16 cellular contexts compared by ENCODE assay signal in genomic region chr11:67365756-67366384, GRCh38. TPM values are rescaled to one million over a fixed set of nuclear protein-coding genes. Genes with fewer than 3 reads are reported as not detected.
DNase-seq lines count a peak whose midpoint lies in the region; ATAC-seq, FAIRE-seq and TF ChIP-seq lines count a peak whose summit lies in the region.
"Had no signal": no experiment of that assay in that cellular context is flagged by ENCODE, and none has a peak within 500 bp of the region (broad histone marks: within the 10 kb centered on the region; RNA-seq: fewer than 3 reads in every experiment).

No MANE protein-coding gene starts in this region.

- H3K4me3 ChIP-seq in coronary artery (peak overlapping the region; percentile 45), transverse colon (peak overlapping the region in 1 of 4 donors; percentile 4), right lobe of liver (no peak overlapping the region)
- H3K4me3 ChIP-seq: prostate gland, SJCRH30 had no signal

- DNase-seq in HTR-8/SVneo (ENCODE audit: insufficient read length, low spot score), result no peak
- no peak for DNase-seq in coronary artery (ENCODE audit: low spot score)
- DNase-seq in natural killer cell, result no peak
- no peak for DNase-seq in transverse colon
- no peak for DNase-seq in naive thymus-derived CD8-positive, alpha-beta T cell
- no peak for DNase-seq in right lobe of liver
- DNase-seq: activated naive CD4-positive, alpha-beta T cell treated with Interleukin-2 at 50 U/mL for 16 hours; CD4-positive, alpha-beta T cell; GF-D8; NK-92 treated with Interleukin-12 subunit alpha and Interleukin-12 subunit beta, amount 100 ng/mL, for 24 hours; SJCRH30 had no signal

- H3K4me3 Mint-ChIP-seq in natural killer cell, result peak overlapping the region; percentile 35
- peak overlapping the region in 3 of 10 donors; percentile 8 to 40 (median 21) for H3K4me3 Mint-ChIP-seq in naive thymus-derived CD8-positive, alpha-beta T cell
- H3K4me3 Mint-ChIP-seq: CD4-positive, alpha-beta T cell had no signal

- H3K9me3 Mint-ChIP-seq in natural killer cell, result no peaks in the 10 kb centered on the region
- H3K9me3 Mint-ChIP-seq in naive thymus-derived CD8-positive, alpha-beta T cell, result no peaks in the 10 kb centered on the region
- H3K9me3 Mint-ChIP-seq: CD4-positive, alpha-beta T cell had no signal

- no peaks in the 10 kb centered on the region for H3K36me3 Mint-ChIP-seq in natural killer cell
- H3K36me3 Mint-ChIP-seq in naive thymus-derived CD8-positive, alpha-beta T cell, result no peaks in the 10 kb centered on the region

- FAIRE-seq in HTR-8/SVneo (lab: Jason Lieb, UNC), result peak; percentile 4

- peak overlapping the region in 1 of 2 donors; percentile 73 for H3K27ac ChIP-seq in coronary artery
- peak overlapping the region; percentile 63 to 95 (median 92) for H3K27ac ChIP-seq in transverse colon
- no peak overlapping the region for H3K27ac ChIP-seq in right lobe of liver
- H3K27ac ChIP-seq: epithelial cell of prostate, SJCRH30 had no signal

- WGBS in transverse colon (ENCODE audit: low coverage in 1 of 2), 2 donors, result 38 to 76% methylated on average over 6 to 12 of the region's 12 CpGs
- WGBS in right lobe of liver (ENCODE audit: insufficient coverage, low coverage, low lambda C conversion rate, missing lambda C conversion rate), result 83% methylated on average over 6 of the region's 12 CpGs

- H3K4me1 ChIP-seq in transverse colon (peaks cover 9 to 50% (median 43%) of the 10 kb centered on the region in 4 donors), right lobe of liver (no peaks in the 10 kb centered on the region)

- H3K9me3 ChIP-seq in transverse colon, result no peaks in the 10 kb centered on the region
- H3K9me3 ChIP-seq in right lobe of liver, result no peaks in the 10 kb centered on the region
- H3K9me3 ChIP-seq: prostate gland, SJCRH30 had no signal

- in situ Hi-C loops in transverse colon (cut with MboI; ENCODE audit: low pct_ligation_motif_present in 1 of 4, low pct_unique_long_range_greater_than_20kb in 1 of 4, low sequenced_read_pairs in 3 of 4), result no loop called here

- intact Hi-C loops in natural killer cell (cut with micrococcal nuclease), result no loop called here
- intact Hi-C loops in transverse colon (cut with DNase I; ENCODE audit: low total_unique reads), result no loop called here
- intact Hi-C loops in right lobe of liver (cut with DNase I), result no loop called here

- no peak for TF ChIP-seq EP300 in transverse colon (IDR thresholded peaks at IDR 0.05; ENCODE audit: low read depth)

- TF ChIP-seq CTCF in coronary artery (IDR thresholded peaks at IDR 0.05) (no peak), natural killer cell (IDR thresholded peaks at IDR 0.05) (no peak), transverse colon (IDR thresholded peaks at IDR 0.05) (no peak), right lobe of liver (IDR thresholded peaks at IDR 0.05) (no peak)

- H3K36me3 ChIP-seq in transverse colon, result no peaks in the 10 kb centered on the region
- no peaks in the 10 kb centered on the region for H3K36me3 ChIP-seq in right lobe of liver
- H3K36me3 ChIP-seq: prostate gland had no signal

- no peaks in the 10 kb centered on the region for H3K27me3 ChIP-seq in transverse colon
- no peaks in the 10 kb centered on the region for H3K27me3 ChIP-seq in right lobe of liver
- H3K27me3 ChIP-seq: SJCRH30 had no signal

- H3K4me1 Mint-ChIP-seq in natural killer cell, result peaks cover 59 to 78% of the 10 kb centered on the region in 2 donors
- H3K4me1 Mint-ChIP-seq in naive thymus-derived CD8-positive, alpha-beta T cell, result peaks cover 45 to 81% (median 63%) of the 10 kb centered on the region in 4 donors

- TF ChIP-seq POLR2A in transverse colon (IDR thresholded peaks at IDR 0.05) (no peak), right lobe of liver (IDR thresholded peaks at IDR 0.05) (no peak)

- peaks cover 3 to 29% of the 10 kb centered on the region in 2 donors for H3K27me3 Mint-ChIP-seq in natural killer cell (ENCODE audit: low read depth in 2 of 2)
- no peaks in the 10 kb centered on the region for H3K27me3 Mint-ChIP-seq in naive thymus-derived CD8-positive, alpha-beta T cell

- POLR2A ChIA-PET in naive thymus-derived CD8-positive, alpha-beta T cell (lab: Charles Lee), result interaction anchor here (0.8 to 19.8 kb wide), 3 partner anchors 12 to 20 kb away, joined by 3 to 493 read pairs (median 21); partner anchors contain the start of genes CLCF1, POLD4 and RAD9A

- ATAC-seq in natural killer cell, result no peak
- ATAC-seq in naive thymus-derived CD8-positive, alpha-beta T cell, result no peak
- no peak for ATAC-seq in right lobe of liver
- ATAC-seq in HG02973 (IDR thresholded peaks at IDR 0.05; ENCODE audit: unreplicated experiment), result no peak
- ATAC-seq: left lobe of liver had no signal

- peak overlapping the region in 1 of 2 donors; percentile 4 for H3K27ac Mint-ChIP-seq in natural killer cell
- peak overlapping the region in 4 of 10 donors; percentile 15 to 49 (median 38) for H3K27ac Mint-ChIP-seq in naive thymus-derived CD8-positive, alpha-beta T cell
- H3K27ac Mint-ChIP-seq: CD4-positive, alpha-beta T cell had no signal

RNA-seq across cellular contexts. Expression of gene CLCF1, which starts 7.5 kb away (rescaled TPM):
- total RNA-seq in natural killer cell (10 to 100 TPM in 2 of 3 donors, 1 to 10 TPM in 1; 9.8 to 13.4 (median 10.3) TPM), transverse colon (10 to 100 TPM in 1 of 4 donors, 1 to 10 TPM in 3; 1.8 to 46.4 (median 5.8) TPM), right lobe of liver (1 to 10 TPM in 3 of 6 experiments, under 1 TPM in 3; 0.44 to 3.8 (median 1.3) TPM)
- 1 to 10 TPM; 1.1 to 1.5 TPM for total RNA-seq in naive thymus-derived CD8-positive, alpha-beta T cell
- polyA plus RNA-seq in naive thymus-derived CD8-positive, alpha-beta T cell, result under 1 TPM in 1 of 3 donors, not detected in 2; 0.58 TPM

RNA-seq across cellular contexts. Expression of gene POLD4, which starts 12.5 kb away (rescaled TPM):
- total RNA-seq in natural killer cell (10 to 100 TPM; 45.8 to 63.7 (median 60.5) TPM), transverse colon (100 to 1,000 TPM; 261 to 372 (median 319) TPM), right lobe of liver (100 to 1,000 TPM in 2 of 6 experiments, 10 to 100 TPM in 4; 70.5 to 216 (median 97.9) TPM)
- 100 to 1,000 TPM; 102 to 110 TPM for total RNA-seq in naive thymus-derived CD8-positive, alpha-beta T cell
- polyA plus RNA-seq in naive thymus-derived CD8-positive, alpha-beta T cell, result 100 to 1,000 TPM in 2 of 3 donors, 10 to 100 TPM in 1; 87.7 to 105 (median 102) TPM

RNA-seq across cellular contexts. Expression of gene RAD9A, which starts 25.9 kb away (rescaled TPM):
- total RNA-seq in natural killer cell, result 10 to 100 TPM; 30.2 to 47.1 (median 37.3) TPM
- total RNA-seq in transverse colon, result 100 to 1,000 TPM in 2 of 4 donors, 10 to 100 TPM in 2; 37.8 to 470 (median 95.3) TPM
- total RNA-seq in naive thymus-derived CD8-positive, alpha-beta T cell, result 10 to 100 TPM; 47.3 to 58.1 TPM
- 1 to 10 TPM; 6.5 to 9.4 (median 6.6) TPM for polyA plus RNA-seq in naive thymus-derived CD8-positive, alpha-beta T cell
- total RNA-seq in right lobe of liver, result 10 to 100 TPM in 2 of 6 experiments, 1 to 10 TPM in 4; 5.3 to 13.2 (median 6.2) TPM

RNA-seq across cellular contexts. Expression of gene PPP1CA, which starts 35.8 kb away (rescaled TPM):
- total RNA-seq in natural killer cell (100 to 1,000 TPM; 222 to 245 (median 233) TPM), transverse colon (100 to 1,000 TPM in 3 of 4 donors, 10 to 100 TPM in 1; 83.0 to 251 (median 163) TPM), right lobe of liver (100 to 1,000 TPM in 2 of 6 experiments, 10 to 100 TPM in 4; 64.2 to 102 (median 71.1) TPM)
- total RNA-seq in naive thymus-derived CD8-positive, alpha-beta T cell, result 100 to 1,000 TPM; 141 to 146 TPM
- 100 to 1,000 TPM; 357 to 518 (median 403) TPM for polyA plus RNA-seq in naive thymus-derived CD8-positive, alpha-beta T cell

RNA-seq across cellular contexts. Expression of gene TBC1D10C, which starts 38.0 kb away (rescaled TPM):
- total RNA-seq in natural killer cell, result 100 to 1,000 TPM; 314 to 359 (median 342) TPM
- total RNA-seq in transverse colon, result 10 to 100 TPM in 2 of 4 donors, 1 to 10 TPM in 2; 1.2 to 17.2 (median 7.4) TPM
- total RNA-seq in naive thymus-derived CD8-positive, alpha-beta T cell, result 100 to 1,000 TPM; 403 to 419 TPM
- polyA plus RNA-seq in naive thymus-derived CD8-positive, alpha-beta T cell, result 100 to 1,000 TPM; 231 to 307 (median 251) TPM
- 1 to 10 TPM in 5 of 6 experiments, under 1 TPM in 1; 0.73 to 2.7 (median 1.9) TPM for total RNA-seq in right lobe of liver
- total RNA-seq: M059J, SJCRH30 had no signal

Comparison
In these comparisons a context has a peak if more than half of its experiments do, and no peak if none do; other contexts are left out.
1. H3K27ac ChIP-seq: peak in transverse colon (4 of 4); none in right lobe of liver (0 of 3).